8 cellular contexts compared by ENCODE assay signal in genomic region chr4:85474818-85475630, GRCh38. TPM values are rescaled to one million over a fixed set of nuclear protein-coding genes. Genes with fewer than 3 reads are reported as not detected.
DNase-seq lines count a peak whose midpoint lies in the region; ATAC-seq and TF ChIP-seq lines count a peak whose summit lies in the region.

Gene ARHGAP24 (plus strand): TSS chr4:85475150.

- intact Hi-C loops in right lobe of liver (cut with DNase I), result no loop called here

- POLR2A ChIA-PET in activated CD4-positive, alpha-beta T cell treated with anti-CD3 and anti-CD28 coated beads, Interleukin-2, amount 10 ng/mL, durations not matched to agents 7 days and 5 days (lab: Charles Lee), result no interaction called here

- no peak within 1 kb of the TSS for H3K4me3 Mint-ChIP-seq in activated CD4-positive, alpha-beta T cell treated with anti-CD3 and anti-CD28 coated beads, Interleukin-2, amount 10 ng/mL, durations not matched to agents 7 days and 5 days
- H3K4me3 Mint-ChIP-seq in stimulated activated naive CD8-positive, alpha-beta T cell treated with anti-CD3 and anti-CD28 coated beads, Interleukin-15, Interleukin-2, amounts not matched to agents 100 ng/mL and 50 ng/mL, for 24 hours, result peak within 1 kb of the TSS; percentile 69

- peak within 1 kb of the TSS; percentile 51; the same call in 1 of the 2 replicates for H3K9ac ChIP-seq in MM.1S (ENCODE audit: low read length)

- no peaks in the 10 kb centered on the region for H3K9me3 Mint-ChIP-seq in activated CD4-positive, alpha-beta T cell treated with anti-CD3 and anti-CD28 coated beads, Interleukin-2, amount 10 ng/mL, durations not matched to agents 7 days and 5 days
- no peaks in the 10 kb centered on the region for H3K9me3 Mint-ChIP-seq in stimulated activated naive CD8-positive, alpha-beta T cell treated with anti-CD3 and anti-CD28 coated beads, Interleukin-15, Interleukin-2, amounts not matched to agents 100 ng/mL and 50 ng/mL, for 24 hours

- H3K4me1 ChIP-seq in MM.1S (ENCODE audit: low read length), result no peaks in the 10 kb centered on the region
- no peaks in the 10 kb centered on the region for H3K4me1 ChIP-seq in ectodermal cell (ENCODE audit: control insufficient read depth, insufficient read depth, low read length)
- peaks cover 0 to 7% (median 0%) of the 10 kb centered on the region in 4 donors for H3K4me1 ChIP-seq in right lobe of liver

- H2AFZ ChIP-seq in MM.1S (ENCODE audit: low read length), result peak within 1 kb of the TSS; percentile 94

- no peaks in the 10 kb centered on the region for H3K79me2 ChIP-seq in MM.1S (ENCODE audit: low read length)

- TF ChIP-seq CTCF in HFF-Myc (IDR thresholded peaks at IDR 0.05; ENCODE audit: low read depth, low read length, missing control alignments) (no peak), MM.1S (IDR thresholded peaks at IDR 0.05; ENCODE audit: low read length) (peak; percentile 9; the same call in 1 of the 2 replicates), right lobe of liver (IDR thresholded peaks at IDR 0.05) (peak in 1 of 4 donors; percentile 8)

- TF ChIP-seq POLR2A in right lobe of liver (IDR thresholded peaks at IDR 0.05), result no peak

- ATAC-seq in right lobe of liver, result peak; percentile 95 to 98 (median 97)

- peak; percentile 5 to 15 for DNase-seq in activated CD4-positive, alpha-beta T cell treated with anti-CD3 and anti-CD28 coated beads, Interleukin-2, amount 50 U/mL, for 48 hours
- DNase-seq in activated CD4-positive, alpha-beta T cell treated with anti-CD3 and anti-CD28 coated beads, Interleukin-2, amount 10 ng/mL, durations not matched to agents 7 days and 5 days, result no peak
- DNase-seq in HFF-Myc (ENCODE audit: extremely low read depth, low read depth) (peak; percentile 96), MM.1S (peak; percentile 93), SK-MEL-5 (ENCODE audit: low read depth, low spot score) (peak; percentile 88), right lobe of liver (peak; percentile 66 to 84 (median 81))

- H3K27me3 ChIP-seq in MM.1S (replicated peaks; ENCODE audit: insufficient read depth, low read length) (no peaks in the 10 kb centered on the region), ectodermal cell (ENCODE audit: control insufficient read depth, insufficient read depth, low read length, poor library complexity, severe bottlenecking) (peaks cover 8% of the 10 kb centered on the region), right lobe of liver (no peaks in the 10 kb centered on the region)

- H3K9me3 ChIP-seq in MM.1S (replicated peaks; ENCODE audit: insufficient read depth, low read length), result no peaks in the 10 kb centered on the region
- H3K9me3 ChIP-seq in ectodermal cell (ENCODE audit: control insufficient read depth, low read length), result no peaks in the 10 kb centered on the region
- no peaks in the 10 kb centered on the region for H3K9me3 ChIP-seq in right lobe of liver

- H3K9me2 ChIP-seq in MM.1S (replicated peaks; ENCODE audit: insufficient read depth, low read length), result no peaks in the 10 kb centered on the region

- H3F3A ChIP-seq in MM.1S (ENCODE audit: insufficient read depth, low read length), result peaks cover 10% of the 10 kb centered on the region; the same call in 1 of the 2 replicates

- in situ Hi-C loops in SK-MEL-5 (cut with HindIII; ENCODE audit: low pct_unique_long_range_greater_than_20kb, low sequenced_read_pairs), result no loop called here

- peaks cover 35% of the 10 kb centered on the region for H3K27me3 Mint-ChIP-seq in activated CD4-positive, alpha-beta T cell treated with anti-CD3 and anti-CD28 coated beads, Interleukin-2, amount 10 ng/mL, durations not matched to agents 7 days and 5 days
- H3K27me3 Mint-ChIP-seq in stimulated activated naive CD8-positive, alpha-beta T cell treated with anti-CD3 and anti-CD28 coated beads, Interleukin-15, Interleukin-2, amounts not matched to agents 100 ng/mL and 50 ng/mL, for 24 hours, result peaks cover 28% of the 10 kb centered on the region

- CTCF ChIA-PET in activated CD4-positive, alpha-beta T cell treated with anti-CD3 and anti-CD28 coated beads, Interleukin-2, amount 10 ng/mL, durations not matched to agents 7 days and 5 days (lab: Charles Lee), result no interaction called here

- H3K36me3 Mint-ChIP-seq in activated CD4-positive, alpha-beta T cell treated with anti-CD3 and anti-CD28 coated beads, Interleukin-2, amount 10 ng/mL, durations not matched to agents 7 days and 5 days (ENCODE audit: low read depth), result no peaks in the 10 kb centered on the region
- no peaks in the 10 kb centered on the region for H3K36me3 Mint-ChIP-seq in stimulated activated naive CD8-positive, alpha-beta T cell treated with anti-CD3 and anti-CD28 coated beads, Interleukin-15, Interleukin-2, amounts not matched to agents 100 ng/mL and 50 ng/mL, for 24 hours (ENCODE audit: low read depth)

- H3K4me2 ChIP-seq in MM.1S (ENCODE audit: low read depth, low read length), result peak within 1 kb of the TSS; percentile 75

- H3K27ac ChIP-seq in MM.1S (ENCODE audit: low read length) (peak within 1 kb of the TSS; percentile 76; the same call in 1 of the 2 replicates), ectodermal cell (ENCODE audit: insufficient read depth, low read depth, low read length, poor library complexity, severe bottlenecking) (peak within 1 kb of the TSS; percentile 86), right lobe of liver (peak within 1 kb of the TSS in 1 of 3 donors; percentile 12)

- H3K4me1 Mint-ChIP-seq in activated CD4-positive, alpha-beta T cell treated with anti-CD3 and anti-CD28 coated beads, Interleukin-2, amount 10 ng/mL, durations not matched to agents 7 days and 5 days, result peaks cover 3% of the 10 kb centered on the region
- H3K4me1 Mint-ChIP-seq in stimulated activated naive CD8-positive, alpha-beta T cell treated with anti-CD3 and anti-CD28 coated beads, Interleukin-15, Interleukin-2, amounts not matched to agents 100 ng/mL and 50 ng/mL, for 24 hours (ENCODE audit: low read depth), result no peaks in the 10 kb centered on the region

- H3K36me3 ChIP-seq in MM.1S (replicated peaks; ENCODE audit: insufficient read depth, low read length), result no peaks in the 10 kb centered on the region
- no peaks in the 10 kb centered on the region for H3K36me3 ChIP-seq in ectodermal cell (ENCODE audit: control insufficient read depth, insufficient read depth, low read length)
- H3K36me3 ChIP-seq in right lobe of liver, result no peaks in the 10 kb centered on the region

- H4K20me1 ChIP-seq in MM.1S (ENCODE audit: insufficient read depth, low read length), result no peaks in the 10 kb centered on the region

- peak within 1 kb of the TSS; percentile 69 for H3K4me3 ChIP-seq in HFF-Myc (replicated peaks; ENCODE audit: low read depth, low read length)
- peak within 1 kb of the TSS; percentile 72 for H3K4me3 ChIP-seq in MM.1S (ENCODE audit: low read length)
- H3K4me3 ChIP-seq in ectodermal cell (ENCODE audit: insufficient read depth, low read depth, low read length), result peak within 1 kb of the TSS; percentile 70
- peak within 1 kb of the TSS; percentile 19 to 62 (median 48) for H3K4me3 ChIP-seq in right lobe of liver

- H3K27ac Mint-ChIP-seq in activated CD4-positive, alpha-beta T cell treated with anti-CD3 and anti-CD28 coated beads, Interleukin-2, amount 10 ng/mL, durations not matched to agents 7 days and 5 days, result no peak within 1 kb of the TSS
- H3K27ac Mint-ChIP-seq in stimulated activated naive CD8-positive, alpha-beta T cell treated with anti-CD3 and anti-CD28 coated beads, Interleukin-15, Interleukin-2, amounts not matched to agents 100 ng/mL and 50 ng/mL, for 24 hours, result no peak within 1 kb of the TSS

- 1% methylated on average over 30 to 36 of the region's 41 CpGs for WGBS in ectodermal cell, 2 experiments
- 6% methylated on average over 36 of the region's 41 CpGs for WGBS in right lobe of liver (ENCODE audit: insufficient coverage, low coverage, low lambda C conversion rate, missing lambda C conversion rate)

RNA-seq across cellular contexts. Expression of gene ARHGAP24, which starts in this region (rescaled TPM):
- total RNA-seq in activated CD4-positive, alpha-beta T cell treated with anti-CD3 and anti-CD28 coated beads, Interleukin-2, amount 10 ng/mL, durations not matched to agents 7 days and 5 days, result not detected
- total RNA-seq in SK-MEL-5 (2014; rRNA removed; shearing (Covaris generic)), result 10.1 and 10.5 TPM in 2 replicates
- 5.5 and 7.7 TPM in 2 replicates for polyA plus RNA-seq in SK-MEL-5 (2015; cell fraction: cytosol; rRNA removed)
- 8.3 and 12.0 TPM in 2 replicates for polyA plus RNA-seq in SK-MEL-5 (2015; cell fraction: nucleus; rRNA removed)
- polyA plus RNA-seq in ectodermal cell (2013, experiment 1 of 4), result 4.5 TPM
- polyA plus RNA-seq in ectodermal cell (2013, experiment 2 of 4), result 5.2 TPM
- polyA plus RNA-seq in ectodermal cell (2013, experiment 3 of 4), result 3.6 TPM
- polyA plus RNA-seq in ectodermal cell (2013, experiment 4 of 4), result 4.8 TPM
- total RNA-seq in right lobe of liver, result 1 to 10 TPM; 4.0 to 7.3 (median 6.1) TPM

Comparison
In these comparisons a context has a peak if more than half of its experiments do, and no peak if none do; other contexts are left out.
1. RNA of gene ARHGAP24 (total RNA-seq): 10.1 to 10.5 TPM in SK-MEL-5 and 4.0 to 7.3 TPM in right lobe of liver; not detected in activated CD4-positive, alpha-beta T cell treated with anti-CD3 and anti-CD28 coated beads, Interleukin-2, amount 10 ng/mL, durations not matched to agents 7 days and 5 days; every median in the first group is over 4 times any median in the second.
2. Peak in every context shown above with its lines, with median percentiles within 50 percentile points of each other: H3K4me3 ChIP-seq.